Comparison of ENCODE assay signal across 1 cellular context in the genomic region with DNA sequence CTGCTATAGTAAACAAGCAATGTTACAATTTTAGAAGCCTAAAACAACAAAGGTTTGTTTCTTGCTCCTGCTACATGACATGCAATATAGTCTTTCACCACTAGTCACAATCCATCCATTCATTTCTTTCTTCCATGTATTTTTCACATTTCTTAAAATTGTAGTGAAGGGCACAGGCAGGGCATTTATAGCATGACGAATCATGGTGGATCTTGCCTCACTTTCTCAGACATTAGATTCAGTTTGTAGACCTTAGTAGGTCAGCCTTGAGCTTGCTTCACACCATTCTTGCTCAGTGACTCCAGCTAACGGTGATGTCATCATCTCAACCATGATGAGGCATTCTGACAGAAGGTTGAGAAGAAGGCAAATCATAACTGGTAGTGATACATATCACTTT.
TF ChIP-seq lines count a peak whose summit lies in the region.

No MANE protein-coding gene starts in this region.

TF ChIP-seq in K562, 482 proteins besides CTCF, POLR2A, EP300 and RAD21 (continued from another document):
- peak in 1 of 2 experiments; percentile 65; a peak in 1 of 4 replicates for TF ChIP-seq TRIM24 (IDR thresholded peaks at IDR 0.05)
- TF ChIP-seq SMAD4 (CRISPR knock-in tag; conservative IDR thresholded peaks at IDR 0.05): no peak
- no peak for TF ChIP-seq ZNF444 (CRISPR knock-in tag; IDR thresholded peaks at IDR 0.05)
- TF ChIP-seq ZNF263 (CRISPR knock-in tag; IDR thresholded peaks at IDR 0.05; ENCODE audit: borderline replicate concordance): no peak
- no peak for TF ChIP-seq MYC (IDR thresholded peaks at IDR 0.05; ENCODE audit: low read depth, low read length)
- no peak for TF ChIP-seq MYC (CRISPR knock-in tag; IDR thresholded peaks at IDR 0.05; ENCODE audit: borderline replicate concordance, low read depth)
- no peak for TF ChIP-seq XRCC5 (IDR thresholded peaks at IDR 0.05; ENCODE audit: low read depth, low read length)
- TF ChIP-seq ZNF23 (CRISPR knock-in tag; IDR thresholded peaks at IDR 0.05): no peak
- TF ChIP-seq ZNF589 (CRISPR knock-in tag; IDR thresholded peaks at IDR 0.05; ENCODE audit: low read depth): no peak
- TF ChIP-seq C11orf30 (IDR thresholded peaks at IDR 0.05; ENCODE audit: low read depth): peak; percentile 35; the same call in 1 of the 2 replicates
- no peak for TF ChIP-seq PCBP2 (IDR thresholded peaks at IDR 0.05; ENCODE audit: low read depth, low read length, poor library complexity, severe bottlenecking)
- TF ChIP-seq, protein P1, sequence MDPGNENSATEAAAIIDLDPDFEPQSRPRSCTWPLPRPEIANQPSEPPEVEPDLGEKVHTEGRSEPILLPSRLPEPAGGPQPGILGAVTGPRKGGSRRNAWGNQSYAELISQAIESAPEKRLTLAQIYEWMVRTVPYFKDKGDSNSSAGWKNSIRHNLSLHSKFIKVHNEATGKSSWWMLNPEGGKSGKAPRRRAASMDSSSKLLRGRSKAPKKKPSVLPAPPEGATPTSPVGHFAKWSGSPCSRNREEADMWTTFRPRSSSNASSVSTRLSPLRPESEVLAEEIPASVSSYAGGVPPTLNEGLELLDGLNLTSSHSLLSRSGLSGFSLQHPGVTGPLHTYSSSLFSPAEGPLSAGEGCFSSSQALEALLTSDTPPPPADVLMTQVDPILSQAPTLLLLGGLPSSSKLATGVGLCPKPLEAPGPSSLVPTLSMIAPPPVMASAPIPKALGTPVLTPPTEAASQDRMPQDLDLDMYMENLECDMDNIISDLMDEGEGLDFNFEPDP (CRISPR knock-in tag; IDR thresholded peaks at IDR 0.05): no peak
- TF ChIP-seq, protein P2, sequence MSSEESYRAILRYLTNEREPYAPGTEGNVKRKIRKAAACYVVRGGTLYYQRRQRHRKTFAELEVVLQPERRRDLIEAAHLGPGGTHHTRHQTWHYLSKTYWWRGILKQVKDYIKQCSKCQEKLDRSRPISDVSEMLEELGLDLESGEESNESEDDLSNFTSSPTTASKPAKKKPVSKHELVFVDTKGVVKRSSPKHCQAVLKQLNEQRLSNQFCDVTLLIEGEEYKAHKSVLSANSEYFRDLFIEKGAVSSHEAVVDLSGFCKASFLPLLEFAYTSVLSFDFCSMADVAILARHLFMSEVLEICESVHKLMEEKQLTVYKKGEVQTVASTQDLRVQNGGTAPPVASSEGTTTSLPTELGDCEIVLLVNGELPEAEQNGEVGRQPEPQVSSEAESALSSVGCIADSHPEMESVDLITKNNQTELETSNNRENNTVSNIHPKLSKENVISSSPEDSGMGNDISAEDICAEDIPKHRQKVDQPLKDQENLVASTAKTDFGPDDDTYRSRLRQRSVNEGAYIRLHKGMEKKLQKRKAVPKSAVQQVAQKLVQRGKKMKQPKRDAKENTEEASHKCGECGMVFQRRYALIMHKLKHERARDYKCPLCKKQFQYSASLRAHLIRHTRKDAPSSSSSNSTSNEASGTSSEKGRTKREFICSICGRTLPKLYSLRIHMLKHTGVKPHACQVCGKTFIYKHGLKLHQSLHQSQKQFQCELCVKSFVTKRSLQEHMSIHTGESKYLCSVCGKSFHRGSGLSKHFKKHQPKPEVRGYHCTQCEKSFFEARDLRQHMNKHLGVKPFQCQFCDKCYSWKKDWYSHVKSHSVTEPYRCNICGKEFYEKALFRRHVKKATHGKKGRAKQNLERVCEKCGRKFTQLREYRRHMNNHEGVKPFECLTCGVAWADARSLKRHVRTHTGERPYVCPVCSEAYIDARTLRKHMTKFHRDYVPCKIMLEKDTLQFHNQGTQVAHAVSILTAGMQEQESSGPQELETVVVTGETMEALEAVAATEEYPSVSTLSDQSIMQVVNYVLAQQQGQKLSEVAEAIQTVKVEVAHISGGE (CRISPR knock-in tag; IDR thresholded peaks at IDR 0.05): no peak
- TF ChIP-seq, protein P3, sequence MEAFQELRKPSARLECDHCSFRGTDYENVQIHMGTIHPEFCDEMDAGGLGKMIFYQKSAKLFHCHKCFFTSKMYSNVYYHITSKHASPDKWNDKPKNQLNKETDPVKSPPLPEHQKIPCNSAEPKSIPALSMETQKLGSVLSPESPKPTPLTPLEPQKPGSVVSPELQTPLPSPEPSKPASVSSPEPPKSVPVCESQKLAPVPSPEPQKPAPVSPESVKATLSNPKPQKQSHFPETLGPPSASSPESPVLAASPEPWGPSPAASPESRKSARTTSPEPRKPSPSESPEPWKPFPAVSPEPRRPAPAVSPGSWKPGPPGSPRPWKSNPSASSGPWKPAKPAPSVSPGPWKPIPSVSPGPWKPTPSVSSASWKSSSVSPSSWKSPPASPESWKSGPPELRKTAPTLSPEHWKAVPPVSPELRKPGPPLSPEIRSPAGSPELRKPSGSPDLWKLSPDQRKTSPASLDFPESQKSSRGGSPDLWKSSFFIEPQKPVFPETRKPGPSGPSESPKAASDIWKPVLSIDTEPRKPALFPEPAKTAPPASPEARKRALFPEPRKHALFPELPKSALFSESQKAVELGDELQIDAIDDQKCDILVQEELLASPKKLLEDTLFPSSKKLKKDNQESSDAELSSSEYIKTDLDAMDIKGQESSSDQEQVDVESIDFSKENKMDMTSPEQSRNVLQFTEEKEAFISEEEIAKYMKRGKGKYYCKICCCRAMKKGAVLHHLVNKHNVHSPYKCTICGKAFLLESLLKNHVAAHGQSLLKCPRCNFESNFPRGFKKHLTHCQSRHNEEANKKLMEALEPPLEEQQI (IDR thresholded peaks at IDR 0.05): no peak
- TF ChIP-seq, protein P4, sequence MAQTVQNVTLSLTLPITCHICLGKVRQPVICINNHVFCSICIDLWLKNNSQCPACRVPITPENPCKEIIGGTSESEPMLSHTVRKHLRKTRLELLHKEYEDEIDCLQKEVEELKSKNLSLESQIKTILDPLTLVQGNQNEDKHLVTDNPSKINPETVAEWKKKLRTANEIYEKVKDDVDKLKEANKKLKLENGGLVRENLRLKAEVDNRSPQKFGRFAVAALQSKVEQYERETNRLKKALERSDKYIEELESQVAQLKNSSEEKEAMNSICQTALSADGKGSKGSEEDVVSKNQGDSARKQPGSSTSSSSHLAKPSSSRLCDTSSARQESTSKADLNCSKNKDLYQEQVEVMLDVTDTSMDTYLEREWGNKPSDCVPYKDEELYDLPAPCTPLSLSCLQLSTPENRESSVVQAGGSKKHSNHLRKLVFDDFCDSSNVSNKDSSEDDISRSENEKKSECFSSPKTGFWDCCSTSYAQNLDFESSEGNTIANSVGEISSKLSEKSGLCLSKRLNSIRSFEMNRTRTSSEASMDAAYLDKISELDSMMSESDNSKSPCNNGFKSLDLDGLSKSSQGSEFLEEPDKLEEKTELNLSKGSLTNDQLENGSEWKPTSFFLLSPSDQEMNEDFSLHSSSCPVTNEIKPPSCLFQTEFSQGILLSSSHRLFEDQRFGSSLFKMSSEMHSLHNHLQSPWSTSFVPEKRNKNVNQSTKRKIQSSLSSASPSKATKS (CRISPR knock-in tag; IDR thresholded peaks at IDR 0.05): no peak
- TF ChIP-seq GABPB1 (CRISPR knock-in tag; IDR thresholded peaks at IDR 0.05): no peak
- peak; percentile 25; the same call in 1 of the 2 replicates for TF ChIP-seq FOSL1 (tag; conservative IDR thresholded peaks at IDR 0.05)
- TF ChIP-seq NCOR1 (IDR thresholded peaks at IDR 0.05): no peak
- no peak for TF ChIP-seq ETV1 (tag; conservative IDR thresholded peaks at IDR 0.05; ENCODE audit: low read depth)
- TF ChIP-seq PPARD (CRISPR knock-in tag; IDR thresholded peaks at IDR 0.05): no peak
- peak; percentile 61; the same call in 1 of the 2 replicates for TF ChIP-seq NFE2 (IDR thresholded peaks at IDR 0.05; ENCODE audit: low read depth)
